17 cellular contexts compared by ENCODE assay signal in genomic region chr14:63981569-63981968, GRCh38.
"Had no signal": no experiment of that assay in that cellular context is flagged by ENCODE, and none has a peak within 500 bp of the region (broad histone marks: within the 10 kb centered on the region; RNA-seq: fewer than 3 reads in every experiment).

No MANE protein-coding gene starts in this region.

- DNase-seq: effector memory CD8-positive, alpha-beta T cell; gastrocnemius medialis; heart right ventricle; hypothalamus; kidney glomerular epithelial cell; mesendoderm; naive B cell; occipital lobe; pancreas; right cardiac atrium; small intestine; stimulated activated CD4-positive, alpha-beta T cell treated with anti-CD3 and anti-CD28 coated beads, Interleukin-12 subunit alpha, Interleukin-12 subunit beta, amount 100 ng/mL, for 4 hours; tibial artery; upper lobe of left lung had no signal

- H3K9me3 ChIP-seq: esophagus muscularis mucosa, gastrocnemius medialis, heart right ventricle, pancreas, tibial artery, upper lobe of left lung had no signal

- ATAC-seq: effector memory CD8-positive, alpha-beta T cell; gastrocnemius medialis; pancreas had no signal

- H3K4me1 ChIP-seq: esophagus muscularis mucosa, gastrocnemius medialis, heart right ventricle, pancreas, tibial artery, upper lobe of left lung had no signal

- FAIRE-seq: islet of Langerhans, pancreas, small intestine had no signal

- H3K27me3 ChIP-seq: esophagus muscularis mucosa, gastrocnemius medialis, heart right ventricle, pancreas, tibial artery, upper lobe of left lung had no signal

- H3K4me3 ChIP-seq: esophagus muscularis mucosa, gastrocnemius medialis, heart right ventricle, pancreas, tibial artery, upper lobe of left lung had no signal

- H3K36me3 ChIP-seq: pancreas had no signal

- H3K27ac ChIP-seq: epithelial cell of prostate, esophagus muscularis mucosa, gastrocnemius medialis, heart right ventricle, pancreas, tibial artery, upper lobe of left lung had no signal
